In the genomic region with DNA sequence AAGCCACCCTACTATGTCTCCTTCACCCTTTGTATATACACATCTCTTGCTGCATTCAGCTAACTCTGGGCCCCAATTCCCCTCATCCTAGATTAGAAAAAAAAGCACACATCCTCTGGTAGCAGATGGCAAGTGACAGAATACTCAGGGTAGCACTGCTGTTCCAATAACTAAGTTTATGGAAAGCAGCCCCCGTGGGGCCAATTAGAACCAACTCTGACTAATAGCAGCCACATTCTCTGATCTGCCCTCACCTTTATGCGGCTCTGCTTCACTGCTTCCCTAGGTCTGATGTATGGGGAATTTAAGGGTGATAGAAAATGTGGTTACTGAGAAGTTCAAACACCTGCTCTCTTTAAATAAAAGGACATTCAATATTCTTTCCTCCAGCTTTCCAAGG, we compare ENCODE assay signal across 17 cellular contexts.
DNase-seq lines count a peak whose midpoint lies in the region; ATAC-seq and TF ChIP-seq lines count a peak whose summit lies in the region.
"Had no signal": no experiment of that assay in that cellular context is flagged by ENCODE, and none has a peak within 500 bp of the region (broad histone marks: within the 10 kb centered on the region; RNA-seq: fewer than 3 reads in every experiment).

No MANE protein-coding gene starts in this region.

- no peaks in the 10 kb centered on the region for H3K27me3 Mint-ChIP-seq in Calu3 (ENCODE audit: unreplicated experiment)
- H3K27me3 Mint-ChIP-seq: CD8-positive, alpha-beta memory T cell; IgD-negative memory B cell had no signal

- BruUV-seq in Calu3 (replicated peaks; lab: Mats Ljungman, UMichigan): no TSS peak

- H3K9me3 ChIP-seq in WERI-Rb-1 (ENCODE audit: severe bottlenecking) (no peaks in the 10 kb centered on the region), gastrocnemius medialis (no peaks in the 10 kb centered on the region)
- H3K9me3 ChIP-seq: BLaER1 had no signal

- intact Hi-C loops in Calu3 (cut with micrococcal nuclease; ENCODE audit: unreplicated experiment) (no loop called here), gastrocnemius medialis (cut with DNase I; ENCODE audit: low total_unique reads) (no loop called here)

- H3K36me3 Mint-ChIP-seq in Calu3 (ENCODE audit: insufficient read depth, unreplicated experiment): no peaks in the 10 kb centered on the region

- no peaks in the 10 kb centered on the region for H3K27me3 ChIP-seq in WERI-Rb-1 (ENCODE audit: insufficient read depth, low read depth, severe bottlenecking)
- no peaks in the 10 kb centered on the region for H3K27me3 ChIP-seq in gastrocnemius medialis
- H3K27me3 ChIP-seq: BLaER1 had no signal

- H3K4me1 Mint-ChIP-seq in Calu3 (ENCODE audit: low read depth, unreplicated experiment): no peaks in the 10 kb centered on the region
- H3K4me1 Mint-ChIP-seq: CD8-positive, alpha-beta memory T cell; IgD-negative memory B cell had no signal

- in situ Hi-C loops in gastrocnemius medialis (cut with MboI; ENCODE audit: low sequenced_read_pairs in 4 of 4): no loop called here

- CTCF ChIA-PET in Calu3 (lab: Charles Lee): no interaction called here

- H3K4me3 Mint-ChIP-seq in Calu3 (ENCODE audit: low read depth, unreplicated experiment): no peak overlapping the region
- H3K4me3 Mint-ChIP-seq: CD8-positive, alpha-beta memory T cell; IgD-negative memory B cell had no signal

- no peak for TF ChIP-seq CTCF in WERI-Rb-1 (IDR thresholded peaks at IDR 0.05; ENCODE audit: low read depth, low read length)
- TF ChIP-seq CTCF in Calu3 (IDR thresholded peaks at IDR 0.05; ENCODE audit: unreplicated experiment): no peak
- TF ChIP-seq CTCF in gastrocnemius medialis (IDR thresholded peaks at IDR 0.05 in 4 of 5, conservative IDR thresholded peaks at IDR 0.05 in 1 of 5): no peak

- no peak overlapping the region for H3K27ac Mint-ChIP-seq in Calu3 (ENCODE audit: unreplicated experiment)
- H3K27ac Mint-ChIP-seq: IgD-negative memory B cell had no signal

- peaks cover 0 to 7% of the 10 kb centered on the region in 2 donors for H3K4me1 ChIP-seq in gastrocnemius medialis
- H3K4me1 ChIP-seq: BLaER1 had no signal

- no peak overlapping the region for H3K4me3 ChIP-seq in WERI-Rb-1 (ENCODE audit: low read depth, low read length)
- H3K4me3 ChIP-seq in gastrocnemius medialis: no peak overlapping the region
- H3K4me3 ChIP-seq: BLaER1 had no signal

- DNase-seq in Ammon's horn (ENCODE audit: low spot score): peak; percentile 23
- DNase-seq in NCI-H2171 (lab: John Stamatoyannopoulos, UW): peak; percentile 86
- peak; percentile 16 for DNase-seq in WERI-Rb-1
- no peak for DNase-seq in NCI-H2227 treated with DMSO at 0.1 percent for 48 hours (lab: John Stamatoyannopoulos, UW)
- DNase-seq in Calu3: no peak
- DNase-seq in stimulated activated naive CD8-positive, alpha-beta T cell treated with anti-CD3 and anti-CD28 coated beads, Interleukin-15, Interleukin-2, amounts not matched to agents 100 U/mL and 50 U/mL, for 24 hours: no peak
- no peak for DNase-seq in gastrocnemius medialis
- DNase-seq: 8988T; CD8-positive, alpha-beta memory T cell; GF-D8; H7; NCI-H1105; NCI-H2029 had no signal

- H3K27ac ChIP-seq in WERI-Rb-1: no peak overlapping the region
- H3K27ac ChIP-seq in gastrocnemius medialis: no peak overlapping the region
- H3K27ac ChIP-seq: BLaER1, HL-60 had no signal

- H3K36me3 ChIP-seq in WERI-Rb-1 (no peaks in the 10 kb centered on the region), gastrocnemius medialis (no peaks in the 10 kb centered on the region)
- H3K36me3 ChIP-seq: BLaER1 had no signal

- ATAC-seq in HG03354 (IDR thresholded peaks at IDR 0.05; ENCODE audit: poor library complexity, severe bottlenecking, unreplicated experiment) (peak; percentile 67), gastrocnemius medialis (no peak)
- ATAC-seq in stimulated activated naive CD8-positive, alpha-beta T cell treated with anti-CD3 and anti-CD28 coated beads, Interleukin-15, Interleukin-2, amounts not matched to agents 100 U/mL and 50 U/mL, for 24 hours: no peak

- H3K9me3 Mint-ChIP-seq in Calu3 (ENCODE audit: low read depth, unreplicated experiment): peaks cover 5% of the 10 kb centered on the region

- no peak for TF ChIP-seq POLR2A in gastrocnemius medialis (IDR thresholded peaks at IDR 0.05)

Comparison
In these comparisons a context has a peak if more than half of its experiments do, and no peak if none do; other contexts are left out.
1. DNase-seq: peak in Ammon's horn (single experiment), NCI-H2171 (single experiment) and WERI-Rb-1 (single experiment); none in NCI-H2227 treated with DMSO at 0.1 percent for 48 hours (single experiment), Calu3 (single experiment), stimulated activated naive CD8-positive, alpha-beta T cell treated with anti-CD3 and anti-CD28 coated beads, Interleukin-15, Interleukin-2, amounts not matched to agents 100 U/mL and 50 U/mL, for 24 hours (single experiment) and gastrocnemius medialis (0 of 2).